Comparison of ENCODE assay signal across 1 cellular context in genomic region chr16:14562691-14563491, GRCh38.
TF ChIP-seq lines count a peak whose summit lies in the region.

No MANE protein-coding gene starts in this region.

TF ChIP-seq in HepG2, 621 proteins besides CTCF, POLR2A, EP300 and RAD21 (continued from another document and continues in another):
- TF ChIP-seq YY1 (IDR thresholded peaks at IDR 0.05; ENCODE audit: insufficient read depth, insufficient replicate concordance, low read depth, low read length) (no peak), BCLAF1 (IDR thresholded peaks at IDR 0.05) (no peak), TRIM22 (IDR thresholded peaks at IDR 0.05) (no peak), CENPX (CRISPR knock-in tag; IDR thresholded peaks at IDR 0.05) (no peak), IRF2 (CRISPR knock-in tag; IDR thresholded peaks at IDR 0.05) (peak; percentile 85), ZNF282 (IDR thresholded peaks at IDR 0.05; ENCODE audit: partially characterized antibody) (no peak), SRF (IDR thresholded peaks at IDR 0.05; ENCODE audit: low read depth, low read length) (no peak), ZNF740 (CRISPR knock-in tag; IDR thresholded peaks at IDR 0.05) (no peak), PPARG (CRISPR knock-in tag; conservative IDR thresholded peaks at IDR 0.05) (peak; percentile 85), ZNF563 (CRISPR knock-in tag; IDR thresholded peaks at IDR 0.05) (no peak), SOX6 (IDR thresholded peaks at IDR 0.05) (no peak), SOX6 (CRISPR knock-in tag; IDR thresholded peaks at IDR 0.05) (peak; percentile 98), TAF1 (CRISPR knock-in tag; IDR thresholded peaks at IDR 0.05) (0 out of 2 replicates have a peak, but pooled peaks have one; percentile 26), MAF1 (CRISPR knock-in tag; IDR thresholded peaks at IDR 0.05; ENCODE audit: borderline replicate concordance) (peak; percentile 68; the same call in 1 of the 2 replicates), FUBP1 (CRISPR knock-in tag; IDR thresholded peaks at IDR 0.05; ENCODE audit: borderline replicate concordance) (no peak), RFX1 (IDR thresholded peaks at IDR 0.05) (no peak), EZH2 (conservative IDR thresholded peaks at IDR 0.05; ENCODE audit: low read depth, low read length) (no peak), ARNTL (CRISPR knock-in tag; IDR thresholded peaks at IDR 0.05) (0 out of 2 replicates have a peak, but pooled peaks have one; percentile 12), ARID2 (CRISPR knock-in tag; IDR thresholded peaks at IDR 0.05; ENCODE audit: borderline replicate concordance) (0 out of 2 replicates have a peak, but pooled peaks have one; percentile 73), MTF2 (CRISPR knock-in tag; IDR thresholded peaks at IDR 0.05; ENCODE audit: borderline replicate concordance) (no peak), PLSCR1 (CRISPR knock-in tag; IDR thresholded peaks at IDR 0.05; ENCODE audit: borderline replicate concordance) (no peak), ZNF280D (CRISPR knock-in tag; IDR thresholded peaks at IDR 0.05) (no peak), ZKSCAN8 (CRISPR knock-in tag; IDR thresholded peaks at IDR 0.05; ENCODE audit: borderline replicate concordance) (peak; percentile 91; the same call in 1 of the 2 replicates), ZNF225 (CRISPR knock-in tag; IDR thresholded peaks at IDR 0.05) (no peak), ZNF574 (CRISPR knock-in tag; IDR thresholded peaks at IDR 0.05) (no peak), TFAP4 (IDR thresholded peaks at IDR 0.05; ENCODE audit: borderline replicate concordance, low read depth) (no peak), ZEB1 (IDR thresholded peaks at IDR 0.05; ENCODE audit: insufficient replicate concordance, low read depth) (no peak), REST (IDR thresholded peaks at IDR 0.05; ENCODE audit: borderline replicate concordance in 1 of 2, low read depth in 1 of 2, low read length in 2 of 2) (no peak), ZBTB26 (CRISPR knock-in tag; IDR thresholded peaks at IDR 0.05; ENCODE audit: borderline replicate concordance) (0 out of 2 replicates have a peak, but pooled peaks have one; percentile 43), CSRNP1 (CRISPR knock-in tag; IDR thresholded peaks at IDR 0.05) (no peak), ZNF788 (CRISPR knock-in tag; IDR thresholded peaks at IDR 0.05; ENCODE audit: borderline replicate concordance) (0 out of 2 replicates have a peak, but pooled peaks have one; percentile 40), ZFP36L1 (CRISPR knock-in tag; IDR thresholded peaks at IDR 0.05) (0 out of 2 replicates have a peak, but pooled peaks have one; percentile 33)
